8 cellular contexts compared by ENCODE assay signal in the genomic region with DNA sequence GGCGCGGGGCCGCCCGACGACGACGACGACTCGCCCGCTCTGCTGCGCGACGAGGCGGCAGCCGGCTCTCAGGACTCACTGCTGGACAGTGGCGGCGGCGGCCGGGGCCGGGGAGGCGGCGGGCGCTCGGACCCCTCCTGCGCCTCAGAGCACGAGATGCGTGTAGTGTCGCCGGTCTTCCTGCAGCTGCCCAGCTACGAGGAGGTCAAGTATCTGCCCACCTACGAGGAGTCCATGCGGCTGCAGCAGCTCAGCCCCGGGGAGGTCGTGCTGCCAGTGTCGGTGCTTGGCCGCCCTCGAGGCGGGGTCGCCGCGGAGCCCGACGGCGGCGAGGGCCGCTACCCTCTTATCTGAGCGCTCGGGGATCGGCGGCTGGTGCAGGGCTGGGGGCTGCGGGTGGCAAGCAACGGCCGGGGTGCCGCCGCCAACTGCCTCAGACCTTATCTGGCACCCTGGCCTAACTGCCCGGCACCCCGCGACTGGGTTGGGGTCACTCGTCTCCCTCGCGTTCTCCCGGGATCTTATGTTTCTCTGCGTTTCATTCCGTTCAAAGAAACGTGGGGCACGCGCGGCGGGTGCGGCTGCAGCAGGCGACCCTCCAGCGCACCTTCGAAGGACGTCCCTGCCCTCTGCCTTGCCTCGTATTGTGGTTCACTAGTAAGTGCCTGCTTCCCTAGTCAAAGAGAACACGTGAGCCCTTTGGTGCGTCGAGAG. TPM values are rescaled to one million over a fixed set of nuclear protein-coding genes. Genes with fewer than 3 reads are reported as not detected.
DNase-seq lines count a peak whose midpoint lies in the region; ATAC-seq, FAIRE-seq and TF ChIP-seq lines count a peak whose summit lies in the region.

No MANE protein-coding gene starts in this region.

- POLR2A ChIA-PET in CD8-positive, alpha-beta T cell (lab: Charles Lee), result no interaction called here

- peaks cover 20% of the 10 kb centered on the region for H3K4me1 ChIP-seq in CD8-positive, alpha-beta T cell (ENCODE audit: insufficient read depth, low read length)
- H3K4me1 ChIP-seq in esophagus squamous epithelium (peaks cover 16 to 32% (median 22%) of the 10 kb centered on the region in 3 donors), neutrophil (ENCODE audit: control insufficient read depth in 1 of 2, insufficient read depth in 1 of 2, low read depth in 1 of 2, low read length in 1 of 2) (peaks cover 13 to 32% of the 10 kb centered on the region in 2 experiments)

- ATAC-seq in CD8-positive, alpha-beta T cell, result peak; percentile 27
- ATAC-seq in GM19025 (IDR thresholded peaks at IDR 0.05; ENCODE audit: low read depth, unreplicated experiment) (peak; percentile 18), HG03378 (IDR thresholded peaks at IDR 0.05; ENCODE audit: unreplicated experiment) (peak; percentile 24), T-helper 17 cell (peak; percentile 8)

- H3K36me3 ChIP-seq in CD8-positive, alpha-beta T cell (ENCODE audit: insufficient read depth, low read length), result no peaks in the 10 kb centered on the region
- H3K36me3 ChIP-seq in esophagus squamous epithelium, result no peaks in the 10 kb centered on the region
- no peaks in the 10 kb centered on the region for H3K36me3 ChIP-seq in neutrophil

- peaks cover 20% of the 10 kb centered on the region for H3K4me1 Mint-ChIP-seq in CD8-positive, alpha-beta T cell (ENCODE audit: low read depth)
- H3K4me1 Mint-ChIP-seq in T-helper 17 cell, result peaks cover 12% of the 10 kb centered on the region

- no peak overlapping the region for H3K27ac Mint-ChIP-seq in CD8-positive, alpha-beta T cell
- no peak overlapping the region for H3K27ac Mint-ChIP-seq in T-helper 17 cell

- peak overlapping the region; percentile 23 for H3K4me3 ChIP-seq in CD8-positive, alpha-beta T cell (ENCODE audit: low read depth, low read length)
- H3K4me3 ChIP-seq in esophagus squamous epithelium (peak overlapping the region; percentile 45 to 74 (median 68)), neutrophil (ENCODE audit: low read depth in 1 of 2, low read length in 1 of 2) (peak overlapping the region; percentile 21 to 34)

- no peak for TF ChIP-seq POLR2A in esophagus squamous epithelium (IDR thresholded peaks at IDR 0.05)

- peaks cover 23% of the 10 kb centered on the region for H3K27me3 ChIP-seq in CD8-positive, alpha-beta T cell (ENCODE audit: insufficient read depth, low read length)
- H3K27me3 ChIP-seq in esophagus squamous epithelium (peaks cover 7 to 63% (median 8%) of the 10 kb centered on the region in 4 donors), neutrophil (peaks cover 86% of the 10 kb centered on the region)

- no peak for TF ChIP-seq CTCF in CD8-positive, alpha-beta T cell (IDR thresholded peaks at IDR 0.05)
- TF ChIP-seq CTCF in esophagus squamous epithelium (IDR thresholded peaks at IDR 0.05) (no peak), neutrophil (IDR thresholded peaks at IDR 0.05) (no peak)

- no CpG with 5 or more reads among the region's 78 CpGs for WGBS in esophagus squamous epithelium, 2 donors

- CTCF ChIA-PET in CD8-positive, alpha-beta T cell (lab: Charles Lee), result no interaction called here

- H3K27me3 Mint-ChIP-seq in CD8-positive, alpha-beta T cell (ENCODE audit: low read depth), result peaks cover 49% of the 10 kb centered on the region
- H3K27me3 Mint-ChIP-seq in T-helper 17 cell, result peaks cover 48% of the 10 kb centered on the region

- no peaks in the 10 kb centered on the region for H3K9me3 ChIP-seq in CD8-positive, alpha-beta T cell (ENCODE audit: low read length)
- H3K9me3 ChIP-seq in T-helper 17 cell (ENCODE audit: control insufficient read depth, low read length, poor library complexity, severe bottlenecking), result no peaks in the 10 kb centered on the region
- no peaks in the 10 kb centered on the region for H3K9me3 ChIP-seq in esophagus squamous epithelium
- H3K9me3 ChIP-seq in neutrophil, result no peaks in the 10 kb centered on the region

- FAIRE-seq in frontal cortex (lab: Jason Lieb, UNC), result no peak

- intact Hi-C loops in CD8-positive, alpha-beta T cell (cut with DNase I, micrococcal nuclease), result loop anchor here in 1 of 2 experiments (5.0 kb wide), 1 partner anchor 186 kb away; no protein-coding TSS in a partner anchor
- intact Hi-C loops in esophagus squamous epithelium (cut with DNase I), result no loop called here

- no peak overlapping the region for H3K27ac ChIP-seq in CD8-positive, alpha-beta T cell (ENCODE audit: low read depth, low read length)
- H3K27ac ChIP-seq in esophagus squamous epithelium, result peak overlapping the region in 2 of 4 donors; percentile 15 to 62
- no peak overlapping the region for H3K27ac ChIP-seq in neutrophil

- no peaks in the 10 kb centered on the region for H3K36me3 Mint-ChIP-seq in CD8-positive, alpha-beta T cell
- peaks cover 5% of the 10 kb centered on the region for H3K36me3 Mint-ChIP-seq in T-helper 17 cell (ENCODE audit: low read depth)

- H3K4me3 Mint-ChIP-seq in CD8-positive, alpha-beta T cell, result peak overlapping the region; percentile 84
- peak overlapping the region; percentile 84 for H3K4me3 Mint-ChIP-seq in T-helper 17 cell

- DNase-seq in CD8-positive, alpha-beta T cell, result no peak
- DNase-seq in T-helper 17 cell (no peak), esophagus squamous epithelium (lab: John Stamatoyannopoulos, UW) (no peak), frontal cortex (ENCODE audit: low spot score in 2 of 2) (no peak), SW480 (ENCODE audit: low spot score) (no peak)

- H3K9me3 Mint-ChIP-seq in CD8-positive, alpha-beta T cell, result no peaks in the 10 kb centered on the region

RNA-seq across cellular contexts. Expression of a gene that starts 1.0 kb away (rescaled TPM):
- not detected for total RNA-seq in CD8-positive, alpha-beta T cell
- not detected for total RNA-seq in T-helper 17 cell
- total RNA-seq in esophagus squamous epithelium, result 10 to 100 TPM in 1 of 4 donors, 1 to 10 TPM in 2, under 1 TPM in 1; 0.53 to 13.2 (median 3.9) TPM
- 7.7 TPM for total RNA-seq in frontal cortex
